ENCODE assay signal across 8 cellular contexts in the genomic region with DNA sequence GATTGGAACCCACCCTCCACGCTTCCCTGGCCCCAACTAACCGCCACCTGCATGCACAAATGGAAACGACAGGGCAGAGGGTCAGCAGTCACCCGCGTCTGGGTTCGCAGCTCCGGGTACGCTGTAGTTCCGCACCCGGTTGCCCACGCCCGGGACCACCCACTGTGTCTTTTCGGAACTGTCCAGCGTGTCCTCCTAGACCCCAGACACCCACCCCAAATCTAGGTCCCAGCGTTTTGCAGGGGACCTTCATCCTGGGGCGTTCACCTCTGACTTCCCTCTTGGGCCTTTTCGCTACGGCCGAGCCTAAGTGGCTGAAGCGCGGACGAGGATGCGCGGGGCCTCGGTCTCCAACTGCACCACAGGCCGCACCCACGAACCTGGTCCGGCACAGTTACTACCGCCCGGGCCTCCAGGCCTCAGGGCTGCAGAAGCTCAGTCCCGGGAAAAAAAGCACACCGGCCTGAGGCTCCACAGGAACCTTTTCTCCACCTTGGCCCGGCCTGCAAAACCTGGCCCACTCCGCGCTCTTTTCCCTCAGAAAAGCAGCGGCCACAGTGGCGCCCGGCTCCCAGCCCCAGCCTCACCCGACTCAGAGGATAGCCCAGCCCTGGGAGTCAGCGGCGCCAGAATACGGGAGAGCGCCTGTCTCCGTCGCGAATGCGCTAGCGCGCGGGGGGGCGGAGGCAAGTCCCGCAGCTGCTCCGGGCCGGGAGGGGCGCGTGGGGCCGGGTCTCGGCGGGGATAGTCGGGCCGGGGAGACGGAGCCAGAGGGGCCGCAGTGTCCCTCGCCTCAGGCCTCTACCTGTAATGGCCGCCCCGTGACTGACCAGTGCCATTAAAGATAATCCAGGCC. TPM values are rescaled to one million over a fixed set of nuclear protein-coding genes. Genes with fewer than 3 reads are reported as not detected.
A peak's percentile ranks its signal among the peaks of the same experiment; 100 is the strongest.
DNase-seq lines count a peak whose midpoint lies in the region; ATAC-seq and TF ChIP-seq lines count a peak whose summit lies in the region.

A gene (minus strand): TSS at position 633 of the 856 bp plus-strand sequence. CDS start 7,643 bp downstream, outside the sequence.

- H3K9me3 ChIP-seq in mucosa of descending colon: peaks cover 4% of the 10 kb centered on the region

- TF ChIP-seq CTCF in epithelial cell of esophagus (IDR thresholded peaks at IDR 0.05; ENCODE audit: insufficient read depth, low read depth, low read length, missing control alignments) (no peak), mucosa of descending colon (IDR thresholded peaks at IDR 0.05) (no peak)

- H3K36me3 ChIP-seq in mucosa of descending colon (ENCODE audit: low read depth): no peaks in the 10 kb centered on the region

- DNase-seq in AG20443 (ENCODE audit: low spot score) (peak; percentile 86), NCI-H748 treated with DMSO at 0.1 percent for 48 hours (lab: John Stamatoyannopoulos, UW) (peak; percentile 83), activated T-cell treated with anti-CD3 and anti-CD28 coated beads for 1 hour (ENCODE audit: low read depth) (peak; percentile 65), epithelial cell of esophagus (ENCODE audit: low read depth) (peak; percentile 86), mucosa of descending colon (peak; percentile 89 to 92 (median 90))
- DNase-seq in stimulated activated CD8-positive, alpha-beta memory T cell treated with anti-CD3 and anti-CD28 coated beads, Interleukin-2, amount 100 ng/mL, for 1 hour (ENCODE audit: low read depth in 2 of 2): peak; percentile 40 to 48

- H3K4me1 ChIP-seq in mucosa of descending colon (ENCODE audit: low read depth): peaks cover 20% of the 10 kb centered on the region

- ATAC-seq in HG03354 (IDR thresholded peaks at IDR 0.05; ENCODE audit: poor library complexity, severe bottlenecking, unreplicated experiment) (peak; percentile 56), mucosa of descending colon (peak; percentile 94)

- intact Hi-C loops in mucosa of descending colon (cut with DNase I, micrococcal nuclease): no loop called here

- peak within 1 kb of the TSS; percentile 86 for H3K4me3 ChIP-seq in epithelial cell of esophagus (ENCODE audit: low read length)
- peak within 1 kb of the TSS; percentile 50 for H3K4me3 ChIP-seq in mucosa of descending colon

- TF ChIP-seq POLR2A in GM19193 (IDR thresholded peaks at IDR 0.05; ENCODE audit: extremely low read depth, insufficient read depth, insufficient read length): peak; percentile 40

RNA-seq across cellular contexts. Expression of the gene that starts here (rescaled TPM):
- 10 to 100 TPM in 2 of 3 donors, 1 to 10 TPM in 1; 8.2 to 14.7 (median 11.0) TPM for total RNA-seq in mucosa of descending colon

Comparison
In these comparisons a context has a peak if more than half of its experiments do, and no peak if none do; other contexts are left out.
1. Peak in every context shown above with its lines: DNase-seq, ATAC-seq and H3K4me3 ChIP-seq.